Comparison of ENCODE assay signal across 8 cellular contexts in the genomic region with DNA sequence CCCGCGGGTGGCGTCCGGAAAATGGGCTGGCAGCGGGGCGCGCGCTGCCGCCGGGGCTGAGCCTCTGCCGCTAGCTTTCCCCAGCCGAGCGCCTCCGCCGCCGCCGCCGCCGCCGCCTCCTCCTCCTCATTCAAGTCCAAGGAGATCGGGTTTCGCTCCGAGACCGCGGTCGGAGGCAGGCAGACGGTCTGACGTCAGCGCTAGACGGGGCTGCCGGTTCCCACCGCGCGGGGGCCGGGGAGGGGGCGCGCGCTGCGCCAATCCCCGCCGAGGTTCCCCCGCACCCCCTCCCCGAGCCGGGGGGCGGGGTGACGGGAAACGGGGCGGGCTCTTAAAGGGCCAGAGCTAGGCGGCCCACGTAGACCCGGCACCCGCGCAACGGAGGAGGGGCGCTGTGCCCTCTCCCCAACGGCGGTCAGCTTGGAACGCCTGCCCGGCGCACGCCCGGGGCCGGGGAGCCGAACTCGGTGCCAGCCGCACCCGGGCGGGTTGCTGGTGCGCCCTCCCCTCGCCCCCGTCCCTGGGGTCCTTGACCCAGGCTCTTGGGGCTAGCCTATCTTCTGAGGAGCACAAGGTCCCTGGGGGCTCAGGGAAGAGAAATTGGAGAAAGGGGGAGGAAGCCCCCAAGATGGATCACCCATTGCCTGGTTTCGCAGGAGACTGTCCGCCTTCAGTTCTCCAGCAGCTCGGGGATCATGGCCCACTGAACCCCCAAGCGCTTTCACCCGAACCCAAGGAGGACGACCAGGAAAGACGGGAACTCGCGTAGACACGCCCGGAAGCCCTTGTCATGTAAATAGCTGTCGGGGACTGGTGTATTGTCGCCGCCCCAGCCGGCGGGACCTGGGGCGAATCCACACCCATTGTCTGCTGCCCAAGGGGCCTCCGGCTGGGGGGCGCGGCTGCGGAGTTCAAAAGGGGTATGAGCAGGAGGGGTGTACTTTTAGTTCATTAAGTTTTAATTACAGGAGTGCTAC. TPM values are rescaled to one million over a fixed set of nuclear protein-coding genes. Genes with fewer than 3 reads are reported as not detected.
DNase-seq lines count a peak whose midpoint lies in the region; ATAC-seq and TF ChIP-seq lines count a peak whose summit lies in the region.

A gene with protein sequence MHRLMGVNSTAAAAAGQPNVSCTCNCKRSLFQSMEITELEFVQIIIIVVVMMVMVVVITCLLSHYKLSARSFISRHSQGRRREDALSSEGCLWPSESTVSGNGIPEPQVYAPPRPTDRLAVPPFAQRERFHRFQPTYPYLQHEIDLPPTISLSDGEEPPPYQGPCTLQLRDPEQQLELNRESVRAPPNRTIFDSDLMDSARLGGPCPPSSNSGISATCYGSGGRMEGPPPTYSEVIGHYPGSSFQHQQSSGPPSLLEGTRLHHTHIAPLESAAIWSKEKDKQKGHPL (minus strand): TSS at position 193 of the 977 bp plus-strand sequence. CDS start 433 bp downstream, outside the sequence.

- peak within 1 kb of the TSS; percentile 59 for H3K4me3 ChIP-seq in Caco-2 (ENCODE audit: low read depth, low read length)
- H3K4me3 ChIP-seq in neural cell (ENCODE audit: low read length), result peak within 1 kb of the TSS; percentile 97

- H3K4me2 ChIP-seq in neural cell (ENCODE audit: low read length), result peak within 1 kb of the TSS; percentile 52

- H3K36me3 ChIP-seq in Caco-2 (ENCODE audit: control insufficient read depth, insufficient read depth, low read length), result no peaks in the 10 kb centered on the region
- no peaks in the 10 kb centered on the region for H3K36me3 ChIP-seq in neural cell (ENCODE audit: insufficient read depth, low read length)

- H3K27me3 ChIP-seq in Caco-2 (replicated peaks; ENCODE audit: control insufficient read depth, insufficient read depth, low read length) (peaks cover 2% of the 10 kb centered on the region), foreskin keratinocyte (no peaks in the 10 kb centered on the region), neural cell (ENCODE audit: insufficient read depth, low read depth, low read length) (no peaks in the 10 kb centered on the region)

- TF ChIP-seq CTCF in Caco-2 (IDR thresholded peaks at IDR 0.05; ENCODE audit: insufficient read depth in 1 of 2, low read depth in 1 of 2, low read length in 1 of 2, severe bottlenecking in 1 of 2, unreplicated experiment in 1 of 2), result no peak
- TF ChIP-seq CTCF in RWPE1 (conservative IDR thresholded peaks at IDR 0.05; ENCODE audit: low read depth), result no peak
- peak; percentile 27 for TF ChIP-seq CTCF in foreskin keratinocyte (conservative IDR thresholded peaks at IDR 0.05)
- peak; percentile 27 for TF ChIP-seq CTCF in neural cell (IDR thresholded peaks at IDR 0.05; ENCODE audit: poor library complexity, severe bottlenecking)

- POLR2A ChIA-PET in Caco-2 (lab: Charles Lee) (interaction anchor here (0.6 to 1.5 kb wide), 4 partner anchors 16 to 1119 kb away, joined by 3 to 4 read pairs (median 4); no protein-coding TSS in a partner anchor), RWPE1 (lab: Yijun Ruan, JAX; ENCODE audit: low non-redundant PET) (interaction anchor here (0.9 to 2.7 kb wide), 4 partner anchors 11 to 141 kb away, joined by 3 to 18 read pairs (median 8); no protein-coding TSS in a partner anchor)

- ATAC-seq in GM21529 (IDR thresholded peaks at IDR 0.05; ENCODE audit: unreplicated experiment) (peak; percentile 75), foreskin keratinocyte (peak; percentile 81)
- peak; percentile 92 for ATAC-seq in stimulated activated naive CD8-positive, alpha-beta T cell treated with anti-CD3 and anti-CD28 coated beads, Interleukin-15, Interleukin-2, amounts not matched to agents 100 U/mL and 50 U/mL, for 24 hours

- H3K4me1 ChIP-seq in Caco-2 (peaks cover 4% of the 10 kb centered on the region; the same call in 1 of the 2 replicates), foreskin keratinocyte (peaks cover 23% of the 10 kb centered on the region)

- H3K27me3 Mint-ChIP-seq in Caco-2 (ENCODE audit: insufficient read depth, unreplicated experiment), result peaks cover 20% of the 10 kb centered on the region

- H3K79me2 ChIP-seq in neural cell (replicated peaks; ENCODE audit: insufficient read depth, low read length), result peaks cover 29% of the 10 kb centered on the region

- TF ChIP-seq EP300 in neural cell (conservative IDR thresholded peaks at IDR 0.05; ENCODE audit: poor library complexity, severe bottlenecking), result peak; percentile 66

- no peaks in the 10 kb centered on the region for H3K9me3 Mint-ChIP-seq in Caco-2 (ENCODE audit: unreplicated experiment)

- H2AFZ ChIP-seq in neural cell (ENCODE audit: low read depth, low read length), result peak within 1 kb of the TSS; percentile 80

- TSS peak; percentile 70 for BruUV-seq in Caco-2 (replicated peaks; lab: Mats Ljungman, UMichigan)

- CTCF ChIA-PET in Caco-2 (lab: Charles Lee) (interaction anchor here (0.7 to 1.8 kb wide), 7 partner anchors 9 to 1160 kb away, joined by 3 to 21 read pairs (median 5); no protein-coding TSS in a partner anchor), RWPE1 (lab: Yijun Ruan, JAX) (interaction anchor here (0.5 to 2.1 kb wide), 14 partner anchors 8 to 1007 kb away, joined by 3 to 14 read pairs (median 4); no protein-coding TSS in a partner anchor)

- peak within 1 kb of the TSS; percentile 70 for H3K4me3 Mint-ChIP-seq in Caco-2 (ENCODE audit: unreplicated experiment)

- H3K9me3 ChIP-seq in Caco-2, result no peaks in the 10 kb centered on the region
- no peaks in the 10 kb centered on the region for H3K9me3 ChIP-seq in neural cell (ENCODE audit: low read length)

- H3K4me1 Mint-ChIP-seq in Caco-2 (ENCODE audit: low read depth, unreplicated experiment), result peaks cover 8% of the 10 kb centered on the region

- TF ChIP-seq RAD21 in neural cell (conservative IDR thresholded peaks at IDR 0.05), result peak; percentile 41

- H3K27ac ChIP-seq in RWPE1 (peak within 1 kb of the TSS; percentile 96), foreskin keratinocyte (peak within 1 kb of the TSS; percentile 91), neural cell (ENCODE audit: low read length) (peak within 1 kb of the TSS; percentile 33)

- no peaks in the 10 kb centered on the region for H3K9me2 ChIP-seq in neural cell (ENCODE audit: insufficient read depth, low read length)

- DNase-seq in Caco-2 (peak; percentile 95 to 98), KG1 (lab: John Stamatoyannopoulos, UW) (peak; percentile 51), RWPE1 (ENCODE audit: low spot score) (peak; percentile 99), foreskin keratinocyte (peak; percentile 74 to 88)
- peak; percentile 73 to 96 (median 82) for DNase-seq in activated naive CD4-positive, alpha-beta T cell (lab: John Stamatoyannopoulos, UW)
- DNase-seq in stimulated activated naive CD8-positive, alpha-beta T cell treated with anti-CD3 and anti-CD28 coated beads, Interleukin-15, Interleukin-2, amounts not matched to agents 100 U/mL and 50 U/mL, for 24 hours, result peak; percentile 93

- peak within 1 kb of the TSS; percentile 3 for H3K27ac Mint-ChIP-seq in Caco-2 (ENCODE audit: unreplicated experiment)

- no peaks in the 10 kb centered on the region for H3F3A ChIP-seq in neural cell (ENCODE audit: insufficient read depth, low read length, poor library complexity, severe bottlenecking)

- H3K9ac ChIP-seq in neural cell (ENCODE audit: low read length), result peak within 1 kb of the TSS; percentile 80

- intact Hi-C loops in Caco-2 (cut with micrococcal nuclease; ENCODE audit: unreplicated experiment), result loop anchor here (1.0 kb wide), 3 partner anchors 8 to 17 kb away; no protein-coding TSS in a partner anchor

- no peaks in the 10 kb centered on the region for H4K20me1 ChIP-seq in neural cell (ENCODE audit: insufficient read depth)

- no peaks in the 10 kb centered on the region for H3K36me3 Mint-ChIP-seq in Caco-2 (ENCODE audit: insufficient read depth, unreplicated experiment)

TF ChIP-seq in neural cell, 6 proteins besides CTCF, POLR2A, EP300 and RAD21:
- TF ChIP-seq POLR2AphosphoS5 (IDR thresholded peaks at IDR 0.05) (peak; percentile 92), TAF1 (IDR thresholded peaks at IDR 0.05; ENCODE audit: low read depth) (peak; percentile 76), MXI1 (conservative IDR thresholded peaks at IDR 0.05; ENCODE audit: poor library complexity, severe bottlenecking) (peak; percentile 67), SMC3 (conservative IDR thresholded peaks at IDR 0.05; ENCODE audit: poor library complexity) (peak; percentile 36), EZH2 (IDR thresholded peaks at IDR 0.05; ENCODE audit: borderline replicate concordance, insufficient read depth, low read length, poor library complexity, severe bottlenecking) (no peak)

RNA-seq across cellular contexts. Expression of the gene that starts here (rescaled TPM):
- 3.3 and 3.7 TPM in 2 replicates for total RNA-seq in Caco-2 (2022)
- 50.3 and 171 TPM in 2 replicates for total RNA-seq in foreskin keratinocyte
- 38.6 and 108 TPM in 2 replicates for polyA plus RNA-seq in foreskin keratinocyte
- 3.3 and 5.0 TPM in 2 replicates for polyA plus RNA-seq in neural cell
- polyA minus RNA-seq in neural cell, result 8.8 and 9.7 TPM in 2 replicates

Comparison
In these comparisons a context has a peak if more than half of its experiments do, and no peak if none do; other contexts are left out.
1. Peak in every context shown above with its lines: DNase-seq, ATAC-seq, H3K4me3 ChIP-seq and H3K27ac ChIP-seq.
2. RNA of the gene that starts here (total RNA-seq): 50.3 to 171 TPM in foreskin keratinocyte; 3.3 to 3.7 TPM in Caco-2; every median in the first group is over 10 times any median in the second.
3. CTCF ChIP-seq: peak in foreskin keratinocyte (single experiment) and neural cell (single experiment); none in Caco-2 (0 of 2) and RWPE1 (single experiment).
4. H3K27ac ChIP-seq: peak in every context shown above with its lines; median percentile 96 in RWPE1; 91 in foreskin keratinocyte; 33 in neural cell.